Comparison of ENCODE assay signal across 14 cellular contexts in genomic region chr3:65879372-65879771, GRCh38.
DNase-seq lines count a peak whose midpoint lies in the region; ATAC-seq, FAIRE-seq and TF ChIP-seq lines count a peak whose summit lies in the region.
"Had no signal": no experiment of that assay in that cellular context is flagged by ENCODE, and none has a peak within 500 bp of the region (broad histone marks: within the 10 kb centered on the region; RNA-seq: fewer than 3 reads in every experiment).

No MANE protein-coding gene starts in this region.

- DNase-seq in HepG2 (ENCODE audit: low spot score) (no peak), right lobe of liver (no peak), K562 (ENCODE audit: extremely low read depth in 1 of 4, low spot score in 3 of 4) (no peak), NCI-H510A treated with DMSO at 0.1 percent for 48 hours (lab: John Stamatoyannopoulos, UW) (no peak), middle frontal gyrus (ENCODE audit: extremely low spot score, low spot score) (no peak), MM.1S (no peak), NCI-H1417 treated with DMSO at 0.1 percent for 48 hours (lab: John Stamatoyannopoulos, UW) (no peak)
- DNase-seq: C1 segment of cervical spinal cord; Calu3; CD4-positive, alpha-beta T cell; DMS 273 treated with DMSO at 0.1 percent for 48 hours had no signal

- no peaks in the 10 kb centered on the region for H3K9me1 ChIP-seq in K562 (ENCODE audit: control insufficient read depth, insufficient read depth, low read length)

- no peak for ATAC-seq in HepG2
- ATAC-seq in right lobe of liver: no peak
- no peak for ATAC-seq in K562

- H3K4me2 ChIP-seq in HepG2 (ENCODE audit: low read depth, low read length) (no peak overlapping the region), K562 (ENCODE audit: insufficient read depth, low read length) (no peak overlapping the region), MM.1S (ENCODE audit: low read depth, low read length) (no peak overlapping the region)

- H2AFZ ChIP-seq in HepG2 (ENCODE audit: low read length) (no peak overlapping the region), K562 (ENCODE audit: low read depth, low read length) (no peak overlapping the region), MM.1S (ENCODE audit: low read length) (no peak overlapping the region)

- H3F3A ChIP-seq in MM.1S (ENCODE audit: insufficient read depth, low read length): no peaks in the 10 kb centered on the region

- H3K9ac ChIP-seq in HepG2 (ENCODE audit: insufficient read depth, low read depth, low read length) (no peak overlapping the region), K562 (ENCODE audit: insufficient read depth in 1 of 2, low read depth in 2 of 2, low read length in 2 of 2) (no peak overlapping the region), iPS-18a (ENCODE audit: low read length) (no peak overlapping the region), MM.1S (ENCODE audit: low read length) (no peak overlapping the region)

- TF ChIP-seq CTCF in HepG2 (CRISPR knock-in tag; IDR thresholded peaks at IDR 0.05) (no peak), right lobe of liver (IDR thresholded peaks at IDR 0.05) (no peak), K562 (IDR thresholded peaks at IDR 0.05 in 2 of 3, conservative IDR thresholded peaks at IDR 0.05 in 1 of 3; ENCODE audit: insufficient read depth in 2 of 3, low read depth in 1 of 3, low read length in 3 of 3) (no peak), MM.1S (IDR thresholded peaks at IDR 0.05; ENCODE audit: low read length) (no peak)

- in situ Hi-C loops in HepG2 (cut with HindIII; ENCODE audit: extremely low pct_ligation_motif_present, low pct_unique_long_range_greater_than_20kb) (no loop called here), K562 (cut with MboI) (no loop called here)

- H3K4me3 ChIP-seq in HepG2 (replicated peaks in 1 of 3; ENCODE audit: insufficient read depth in 1 of 3, low read depth in 2 of 3, low read length in 3 of 3) (no peak overlapping the region), right lobe of liver (no peak overlapping the region), K562 (no peak overlapping the region), iPS-18a (ENCODE audit: low read length) (peak overlapping the region; percentile 15), MM.1S (ENCODE audit: low read length) (no peak overlapping the region)

- H3K4me1 ChIP-seq in HepG2 (ENCODE audit: insufficient read depth, low read length) (peaks cover 50% of the 10 kb centered on the region), right lobe of liver (peaks cover 0 to 19% (median 5%) of the 10 kb centered on the region in 4 donors), K562 (replicated peaks in 1 of 2; ENCODE audit: control insufficient read depth in 2 of 2, insufficient read depth in 2 of 2, low read length in 2 of 2) (no peaks in the 10 kb centered on the region), iPS-18a (ENCODE audit: control insufficient read depth, low read depth, low read length) (peaks cover 17% of the 10 kb centered on the region), MM.1S (ENCODE audit: low read length) (no peaks in the 10 kb centered on the region)

- H4K20me1 ChIP-seq in HepG2 (ENCODE audit: insufficient read depth, low read length): peaks cover 30% of the 10 kb centered on the region
- H4K20me1 ChIP-seq in K562 (replicated peaks; ENCODE audit: control insufficient read depth, insufficient read depth, low read length): no peaks in the 10 kb centered on the region
- no peaks in the 10 kb centered on the region for H4K20me1 ChIP-seq in MM.1S (ENCODE audit: insufficient read depth, low read length)

- FAIRE-seq in HepG2 (lab: Jason Lieb, UNC) (no peak), K562 (lab: Jason Lieb, UNC) (no peak)
- FAIRE-seq: H54 had no signal

- TF ChIP-seq POLR2A in HepG2 (IDR thresholded peaks at IDR 0.05; ENCODE audit: insufficient read depth in 1 of 2, low read depth in 2 of 2, low read length in 2 of 2): no peak
- no peak for TF ChIP-seq POLR2A in right lobe of liver (IDR thresholded peaks at IDR 0.05)
- no peak for TF ChIP-seq POLR2A in K562 (conservative IDR thresholded peaks at IDR 0.05)

- H3K27ac ChIP-seq in HepG2 (ENCODE audit: extremely low read length, insufficient read depth, low read length) (no peak overlapping the region), right lobe of liver (no peak overlapping the region), K562 (ENCODE audit: extremely low read depth, low read depth, low read length) (no peak overlapping the region), iPS-18a (ENCODE audit: low read length) (no peak overlapping the region), MM.1S (ENCODE audit: low read length) (no peak overlapping the region)
- H3K27ac ChIP-seq: 22Rv1 had no signal

- no peaks in the 10 kb centered on the region for H3K9me3 ChIP-seq in HepG2 (ENCODE audit: low read length)
- no peaks in the 10 kb centered on the region for H3K9me3 ChIP-seq in right lobe of liver
- no peaks in the 10 kb centered on the region for H3K9me3 ChIP-seq in K562 (replicated peaks; ENCODE audit: control insufficient read depth, insufficient read depth, low read depth, low read length)
- no peaks in the 10 kb centered on the region for H3K9me3 ChIP-seq in iPS-18a (ENCODE audit: control insufficient read depth, low read depth, low read length)
- H3K9me3 ChIP-seq in MM.1S (replicated peaks; ENCODE audit: insufficient read depth, low read length): no peaks in the 10 kb centered on the region

- H3K27me3 ChIP-seq in HepG2 (ENCODE audit: control insufficient read depth in 1 of 2, insufficient read depth in 2 of 2, low read length in 2 of 2) (no peaks in the 10 kb centered on the region), right lobe of liver (no peaks in the 10 kb centered on the region), K562 (ENCODE audit: control insufficient read depth in 2 of 2, insufficient read depth in 2 of 2, low read length in 2 of 2) (no peaks in the 10 kb centered on the region; a peak in 1 of 5 replicates), iPS-18a (ENCODE audit: control insufficient read depth, insufficient read depth, low read length) (no peaks in the 10 kb centered on the region), MM.1S (replicated peaks; ENCODE audit: insufficient read depth, low read length) (no peaks in the 10 kb centered on the region)

- H3K36me3 ChIP-seq in HepG2 (replicated peaks in 1 of 2; ENCODE audit: control insufficient read depth in 1 of 2, insufficient read depth in 2 of 2, low read length in 2 of 2) (no peaks in the 10 kb centered on the region), right lobe of liver (no peaks in the 10 kb centered on the region), K562 (ENCODE audit: control insufficient read depth, insufficient read depth, low read length) (no peaks in the 10 kb centered on the region), iPS-18a (ENCODE audit: control insufficient read depth, low read depth, low read length) (no peaks in the 10 kb centered on the region), MM.1S (replicated peaks; ENCODE audit: insufficient read depth, low read length) (no peaks in the 10 kb centered on the region)

- no TSS peak for BruUV-seq in HepG2 (replicated peaks; lab: Mats Ljungman, UMichigan)
- BruUV-seq in K562 (replicated peaks; lab: Mats Ljungman, UMichigan): no TSS peak

- TF ChIP-seq RAD21 in HepG2 (CRISPR knock-in tag; IDR thresholded peaks at IDR 0.05): no peak
- no peak for TF ChIP-seq RAD21 in K562 (CRISPR knock-in tag; conservative IDR thresholded peaks at IDR 0.05 in 1 of 2, IDR thresholded peaks at IDR 0.05 in 1 of 2)

- POLR2A ChIA-PET in HepG2 (lab: Yijun Ruan, JAX): no interaction called here
- POLR2A ChIA-PET in K562 (lab: Yijun Ruan, JAX): no interaction called here

- H3K79me2 ChIP-seq in HepG2 (ENCODE audit: insufficient read depth, low read length) (peaks cover 67% of the 10 kb centered on the region), K562 (ENCODE audit: control insufficient read depth, insufficient read depth, low read length) (no peaks in the 10 kb centered on the region), MM.1S (ENCODE audit: low read length) (no peaks in the 10 kb centered on the region)

- intact Hi-C loops in HepG2 (cut with micrococcal nuclease; ENCODE audit: unreplicated experiment): no loop called here
- intact Hi-C loops in right lobe of liver (cut with DNase I): no loop called here
- intact Hi-C loops in K562 (cut with micrococcal nuclease): no loop called here

- no peaks in the 10 kb centered on the region for H3K9me2 ChIP-seq in MM.1S (replicated peaks; ENCODE audit: insufficient read depth, low read length)

- WGBS in HepG2 (ENCODE audit: low lambda C conversion rate): 100% methylated on average over 1 of the region's 1 CpG
- WGBS in right lobe of liver (ENCODE audit: insufficient coverage, low coverage, low lambda C conversion rate, missing lambda C conversion rate): no CpG with 5 or more reads among the region's 1 CpG
- 0% methylated on average over 1 of the region's 1 CpG for WGBS in K562 (ENCODE audit: insufficient coverage, low coverage, missing lambda C conversion rate)

- no peak for TF ChIP-seq EP300 in HepG2 (IDR thresholded peaks at IDR 0.05; ENCODE audit: low read depth in 2 of 2, low read length in 2 of 2)
- no peak for TF ChIP-seq EP300 in HepG2 (CRISPR knock-in tag; IDR thresholded peaks at IDR 0.05; ENCODE audit: borderline replicate concordance)
- no peak for TF ChIP-seq EP300 in K562 (IDR thresholded peaks at IDR 0.05; ENCODE audit: low read length)

- CTCF ChIA-PET in HepG2 (lab: Yijun Ruan, JAX; ENCODE audit: low intra/inter-chr PET ratio, low total read pairs) (no interaction called here), K562 (lab: Yijun Ruan, JAX; ENCODE audit: low intra/inter-chr PET ratio) (no interaction called here)

TF ChIP-seq in HepG2, 621 proteins besides CTCF, POLR2A, EP300 and RAD21 (continues in another document):
- TF ChIP-seq ZNF264 (CRISPR knock-in tag; IDR thresholded peaks at IDR 0.05): no peak

TF ChIP-seq in K562, 482 proteins besides CTCF, POLR2A, EP300 and RAD21:
- TF ChIP-seq GTF2A2 (tag; IDR thresholded peaks at IDR 0.05): no peak
- peak; percentile 48 for TF ChIP-seq RBM25 (IDR thresholded peaks at IDR 0.05; ENCODE audit: low read depth, low read length, severe bottlenecking)
- TF ChIP-seq ZFP36 (IDR thresholded peaks at IDR 0.05; ENCODE audit: low read depth, low read length, partially characterized antibody): peak; percentile 12
- no peak for TF ChIP-seq ZBTB9 (CRISPR knock-in tag; IDR thresholded peaks at IDR 0.05)

Comparison
In these comparisons a context has a peak if more than half of its experiments do, and no peak if none do; other contexts are left out.
1. Of the 241 proteins assayed by ChIP-seq in both HepG2 and K562: peak only in HepG2: none; only in K562: ZFP36; in both: none; in neither: 240.